In the genomic region with DNA sequence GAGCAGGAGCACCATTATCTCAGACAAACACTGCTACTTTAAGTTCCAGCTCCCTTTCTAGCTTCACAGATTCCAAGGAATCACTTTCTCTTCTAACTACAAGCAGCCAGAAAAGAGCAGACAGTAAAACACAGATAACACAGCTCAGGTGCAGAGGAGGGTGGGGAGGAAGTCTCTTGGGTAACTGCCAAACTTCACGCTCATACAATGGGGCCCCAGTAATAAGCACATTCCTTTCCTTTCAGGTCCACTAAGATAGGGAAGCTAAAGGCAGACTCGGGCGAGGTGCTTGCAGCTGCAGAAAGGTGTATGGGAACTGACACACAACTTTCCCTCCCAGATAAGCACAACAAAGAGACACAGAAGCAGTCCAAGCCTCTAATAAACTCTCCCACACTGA, we compare ENCODE assay signal across 20 cellular contexts.
"Had no signal": no experiment of that assay in that cellular context is flagged by ENCODE, and none has a peak within 500 bp of the region (broad histone marks: within the 10 kb centered on the region; RNA-seq: fewer than 3 reads in every experiment).

No MANE protein-coding gene starts in this region.

- H3K36me3 ChIP-seq: cardiac muscle cell, left lung, neutrophil, ovary, upper lobe of right lung had no signal

- DNase-seq: activated CD4-positive, alpha-beta T cell treated with anti-CD3 and anti-CD28 coated beads for 36 hours; activated CD4-positive, alpha-beta T cell treated with anti-CD3 and anti-CD28 coated beads, Interleukin-2, amount 50 U/mL, for 4 hours; activated effector memory CD4-positive, alpha-beta T cell treated with anti-CD3 and anti-CD28 coated beads, Interleukin-2, amount 50 U/mL, for 16 hours; activated naive CD4-positive, alpha-beta T cell treated with anti-CD3 and anti-CD28 coated beads, Interleukin-2, amount 10 ng/mL, durations not matched to agents 7 days and 5 days; activated T-cell treated with anti-CD3 and anti-CD28 coated beads, Interleukin-2, amount 50 U/mL, for 72 hours; amygdala; erythroblast; foreskin fibroblast; left lung; ovary; right cardiac atrium; stimulated activated CD4-positive, alpha-beta T cell treated with anti-CD3 and anti-CD28 coated beads, Interleukin-12 subunit alpha, Interleukin-12 subunit beta, amount 100 ng/mL, for 4 hours; stimulated activated CD4-positive, alpha-beta T cell treated with anti-CD3 and anti-CD28 coated beads, Interleukin-4, amount 100 ng/mL, for 4 hours; stimulated activated naive CD8-positive, alpha-beta T cell treated with anti-CD3 and anti-CD28 coated beads, Interleukin-15, Interleukin-2, amounts not matched to agents 100 U/mL and 50 U/mL, for 24 hours; T-helper 9 cell; upper lobe of right lung had no signal

- H3K27me3 ChIP-seq: cardiac muscle cell, left lung, neutrophil, ovary, upper lobe of right lung had no signal

- H3K4me1 ChIP-seq: left lung, upper lobe of right lung had no signal

- H3K27ac ChIP-seq: cardiac muscle cell, left lung, neutrophil, ovary, upper lobe of right lung had no signal

- H3K4me3 ChIP-seq: cardiac muscle cell, left lung, lung, ovary, upper lobe of right lung had no signal

- H3K9me3 ChIP-seq: left lung, neutrophil, ovary, upper lobe of right lung had no signal

- ATAC-seq: activated CD4-positive, alpha-beta T cell treated with anti-CD3 and anti-CD28 coated beads for 36 hours; activated T-cell treated with anti-CD3 and anti-CD28 coated beads, Interleukin-2, amount 50 U/mL, for 72 hours; left lung; natural killer cell treated with Interleukin-12 subunit alpha and Interleukin-12 subunit beta and Interleukin-15 and Interleukin-18, amount 100 ng/mL, for 72 hours; right cardiac atrium; stimulated activated naive CD8-positive, alpha-beta T cell treated with anti-CD3 and anti-CD28 coated beads, Interleukin-15, Interleukin-2, amounts not matched to agents 100 U/mL and 50 U/mL, for 24 hours; upper lobe of right lung had no signal
